Comparison of ENCODE assay signal across 1 cellular context in genomic region chr16:1002399-1003161, GRCh38.
TF ChIP-seq lines count a peak whose summit lies in the region.

No MANE protein-coding gene starts in this region.

TF ChIP-seq in HepG2, 621 proteins besides CTCF, POLR2A, EP300 and RAD21 (continues in another document):
- TF ChIP-seq MTF2 (CRISPR knock-in tag; IDR thresholded peaks at IDR 0.05; ENCODE audit: borderline replicate concordance) (no peak), HNRNPLL (IDR thresholded peaks at IDR 0.05; ENCODE audit: low read depth, low read length, poor library complexity, severe bottlenecking) (peak; percentile 26), MLX (CRISPR knock-in tag; IDR thresholded peaks at IDR 0.05) (no peak), NFKB2 (CRISPR knock-in tag; IDR thresholded peaks at IDR 0.05; ENCODE audit: borderline replicate concordance) (no peak), ZNF772 (CRISPR knock-in tag; IDR thresholded peaks at IDR 0.05) (no peak), MIXL1 (CRISPR knock-in tag; IDR thresholded peaks at IDR 0.05) (no peak), DNMT3B (CRISPR knock-in tag; conservative IDR thresholded peaks at IDR 0.05) (no peak), ZNF10 (CRISPR knock-in tag; IDR thresholded peaks at IDR 0.05; ENCODE audit: borderline replicate concordance, low read depth) (no peak), SMARCE1 (IDR thresholded peaks at IDR 0.05; ENCODE audit: borderline replicate concordance) (no peak), SIN3A (IDR thresholded peaks at IDR 0.05; ENCODE audit: borderline replicate concordance, low read depth, low read length) (no peak), ZNF225 (CRISPR knock-in tag; IDR thresholded peaks at IDR 0.05) (no peak), RNF2 (conservative IDR thresholded peaks at IDR 0.05; ENCODE audit: low read depth) (no peak), FOSL2 (CRISPR knock-in tag; IDR thresholded peaks at IDR 0.05) (peak; percentile 96), ZNF709 (CRISPR knock-in tag; IDR thresholded peaks at IDR 0.05) (no peak), KLF12 (CRISPR knock-in tag; IDR thresholded peaks at IDR 0.05; ENCODE audit: borderline replicate concordance) (no peak), BHLHE40 (IDR thresholded peaks at IDR 0.05; ENCODE audit: low read length) (0 out of 2 replicates have a peak, but pooled peaks have one; percentile 17), ETV5 (CRISPR knock-in tag; IDR thresholded peaks at IDR 0.05; ENCODE audit: borderline replicate concordance) (no peak), ZNF33B (CRISPR knock-in tag; IDR thresholded peaks at IDR 0.05) (no peak), RORA (CRISPR knock-in tag; IDR thresholded peaks at IDR 0.05) (no peak), ZNF841 (CRISPR knock-in tag; IDR thresholded peaks at IDR 0.05; ENCODE audit: borderline replicate concordance) (no peak), ZBTB33 (CRISPR knock-in tag; IDR thresholded peaks at IDR 0.05) (no peak), HHEX (CRISPR knock-in tag; IDR thresholded peaks at IDR 0.05) (no peak), CENPT (CRISPR knock-in tag; IDR thresholded peaks at IDR 0.05; ENCODE audit: low read depth) (no peak), REST (IDR thresholded peaks at IDR 0.05; ENCODE audit: borderline replicate concordance in 1 of 2, low read depth in 1 of 2, low read length in 2 of 2) (no peak), ZBTB14 (CRISPR knock-in tag; IDR thresholded peaks at IDR 0.05) (no peak), ZNF782 (CRISPR knock-in tag; IDR thresholded peaks at IDR 0.05; ENCODE audit: borderline replicate concordance) (no peak), JUN (CRISPR knock-in tag; IDR thresholded peaks at IDR 0.05) (0 out of 2 replicates have a peak, but pooled peaks have one; percentile 36), MAF1 (CRISPR knock-in tag; IDR thresholded peaks at IDR 0.05; ENCODE audit: borderline replicate concordance) (no peak), GATAD2A (CRISPR knock-in tag; IDR thresholded peaks at IDR 0.05) (no peak), NFKBIZ (CRISPR knock-in tag; IDR thresholded peaks at IDR 0.05) (no peak), HMGA1 (CRISPR knock-in tag; conservative IDR thresholded peaks at IDR 0.05) (no peak), CBX1 (IDR thresholded peaks at IDR 0.05; ENCODE audit: low read depth) (no peak), ZNF205 (CRISPR knock-in tag; IDR thresholded peaks at IDR 0.05) (no peak), MAX (IDR thresholded peaks at IDR 0.05) (no peak), AGO2 (optimal IDR thresholded peaks at IDR 0.05; ENCODE audit: low read depth, low read length) (no peak), ZMYM3 (CRISPR knock-in tag; IDR thresholded peaks at IDR 0.05) (no peak), BCL3 (CRISPR knock-in tag; IDR thresholded peaks at IDR 0.05) (no peak), ZNF496 (CRISPR knock-in tag; IDR thresholded peaks at IDR 0.05; ENCODE audit: insufficient replicate concordance) (no peak), ZBTB7B (CRISPR knock-in tag; IDR thresholded peaks at IDR 0.05) (no peak), REPIN1 (CRISPR knock-in tag; IDR thresholded peaks at IDR 0.05; ENCODE audit: borderline replicate concordance, low read depth) (no peak), ZGPAT (CRISPR knock-in tag; IDR thresholded peaks at IDR 0.05) (no peak), PPARG (CRISPR knock-in tag; conservative IDR thresholded peaks at IDR 0.05) (no peak), ATF3 (CRISPR knock-in tag; IDR thresholded peaks at IDR 0.05) (peak; percentile 73; the same call in 1 of the 2 replicates), FOXM1 (CRISPR knock-in tag; IDR thresholded peaks at IDR 0.05) (no peak), ZMYM4 (CRISPR knock-in tag; IDR thresholded peaks at IDR 0.05) (no peak), ZBTB4 (CRISPR knock-in tag; IDR thresholded peaks at IDR 0.05; ENCODE audit: borderline replicate concordance) (no peak), JARID2 (CRISPR knock-in tag; IDR thresholded peaks at IDR 0.05; ENCODE audit: insufficient replicate concordance) (no peak), ZBTB1 (CRISPR knock-in tag; IDR thresholded peaks at IDR 0.05; ENCODE audit: borderline replicate concordance) (no peak)
